ENCODE assay signal across 15 cellular contexts in genomic region chr6:121848523-121849255, GRCh38.
A peak's percentile ranks its signal among the peaks of the same experiment; 100 is the strongest.
DNase-seq lines count a peak whose midpoint lies in the region; ATAC-seq and TF ChIP-seq lines count a peak whose summit lies in the region.
"Had no signal": no experiment of that assay in that cellular context is flagged by ENCODE, and none has a peak within 500 bp of the region (broad histone marks: within the 10 kb centered on the region; RNA-seq: fewer than 3 reads in every experiment).

No MANE protein-coding gene starts in this region.

- no peak overlapping the region; the same call in 1 of the 2 replicates for H3K9ac ChIP-seq in DND-41 (ENCODE audit: low read depth, low read length)

- peak overlapping the region; percentile 34; the same call in 1 of the 2 replicates for H3K4me2 ChIP-seq in DND-41 (ENCODE audit: insufficient read depth, low read length)
- H3K4me2 ChIP-seq in osteoblast (ENCODE audit: insufficient read depth, low read length) = peak overlapping the region; percentile 45

- ATAC-seq in DND-41 (ENCODE audit: insufficient read depth, low read depth) = peak; percentile 13; the same call in 1 of the 3 replicates
- no peak for ATAC-seq in WTC11
- ATAC-seq: mucosa of descending colon had no signal

- no peak overlapping the region for H3K4me3 ChIP-seq in DND-41 (ENCODE audit: low read depth in 1 of 2, low read length in 2 of 2)
- H3K4me3 ChIP-seq in osteoblast (ENCODE audit: insufficient read depth, low read length) = no peak overlapping the region
- H3K4me3 ChIP-seq: MG63, mucosa of descending colon had no signal

- TF ChIP-seq POLR2A in erythroblast (IDR thresholded peaks at IDR 0.05; ENCODE audit: low read length) = no peak

- peaks cover 8% of the 10 kb centered on the region for H3K9me3 Mint-ChIP-seq in WTC11
- H3K9me3 Mint-ChIP-seq: activated CD4-positive, alpha-beta T cell treated with anti-CD3 and anti-CD28 coated beads, Interleukin-2, amount 10 ng/mL, durations not matched to agents 7 days and 5 days had no signal

- H2AFZ ChIP-seq in DND-41 (ENCODE audit: low read depth, low read length) = no peak overlapping the region
- H2AFZ ChIP-seq in osteoblast (ENCODE audit: low read length) = peak overlapping the region; percentile 66

- peaks cover 48% of the 10 kb centered on the region for H3K4me1 Mint-ChIP-seq in WTC11

- no peak overlapping the region for H3K4me3 Mint-ChIP-seq in WTC11
- H3K4me3 Mint-ChIP-seq: activated CD4-positive, alpha-beta T cell treated with anti-CD3 and anti-CD28 coated beads, Interleukin-2, amount 10 ng/mL, durations not matched to agents 7 days and 5 days had no signal

- H3K36me3 ChIP-seq in DND-41 (ENCODE audit: insufficient read depth, low read length) = no peaks in the 10 kb centered on the region
- no peaks in the 10 kb centered on the region for H3K36me3 ChIP-seq in osteoblast (ENCODE audit: insufficient read depth, low read length)
- H3K36me3 ChIP-seq: MG63 had no signal

- no peaks in the 10 kb centered on the region for H4K20me1 ChIP-seq in DND-41 (ENCODE audit: insufficient read depth, low read length)
- no peaks in the 10 kb centered on the region for H4K20me1 ChIP-seq in osteoblast (ENCODE audit: insufficient read depth, low read length)

- H3K27me3 ChIP-seq in DND-41 (ENCODE audit: insufficient read depth, low read length, poor library complexity) = no peaks in the 10 kb centered on the region
- no peaks in the 10 kb centered on the region for H3K27me3 ChIP-seq in osteoblast (ENCODE audit: insufficient read depth, low read length)
- H3K27me3 ChIP-seq: MG63 had no signal

- no peaks in the 10 kb centered on the region for H3K9me3 ChIP-seq in DND-41 (ENCODE audit: insufficient read depth, low read length, severe bottlenecking)
- H3K9me3 ChIP-seq in osteoblast (ENCODE audit: low read depth, low read length) = no peaks in the 10 kb centered on the region
- H3K9me3 ChIP-seq: MG63, mucosa of descending colon had no signal

- CTCF ChIA-PET in WTC11 (lab: Charles Lee) = interaction anchor here (0.5 to 3.5 kb wide), 38 partner anchors 10 to 529 kb away, joined by 3 to 14 read pairs (median 4); partner anchors contain the start of genes GJA1 and TBC1D32

- POLR2A ChIA-PET in WTC11 (lab: Charles Lee) = interaction anchor here (1.1 to 1.6 kb wide), 3 partner anchors 230 to 413 kb away, joined by 3 to 4 read pairs (median 3); partner anchors contain the start of gene GJA1

- TF ChIP-seq CTCF in DND-41 (IDR thresholded peaks at IDR 0.05; ENCODE audit: borderline replicate concordance, extremely low read depth, low read length, poor library complexity, severe bottlenecking) (no peak), WTC11 (IDR thresholded peaks at IDR 0.05) (no peak), osteoblast (IDR thresholded peaks at IDR 0.05; ENCODE audit: extremely low read depth, low read depth, low read length) (no peak)

- peak overlapping the region; percentile 68 for H3K27ac ChIP-seq in DND-41 (ENCODE audit: low read length)
- peak overlapping the region; percentile 68 for H3K27ac ChIP-seq in osteoblast (ENCODE audit: low read depth, low read length)

- H3K4me1 ChIP-seq in DND-41 (ENCODE audit: insufficient read depth, low read length) = peaks cover 25% of the 10 kb centered on the region
- H3K4me1 ChIP-seq in osteoblast (ENCODE audit: insufficient read depth, low read length) = peaks cover 15% of the 10 kb centered on the region

- DNase-seq in DND-41 (no peak), WTC11 (ENCODE audit: low spot score) (no peak), fibroblast of peridontal ligament (ENCODE audit: extremely low read depth) (peak; percentile 32), osteoblast (ENCODE audit: insufficient read length, low spot score, missing footprints) (no peak), MV-4-11 (lab: John Stamatoyannopoulos, UW) (no peak), erythroblast (lab: John Stamatoyannopoulos, UW) (no peak)
- DNase-seq in activated CD4-positive, CD25-positive, alpha-beta regulatory T cell (lab: John Stamatoyannopoulos, UW) = no peak
- DNase-seq in stimulated activated CD4-positive, alpha-beta T cell treated with anti-CD3 and anti-CD28 coated beads, Interleukin-12 subunit alpha, Interleukin-12 subunit beta, amount 100 ng/mL, for 4 hours = no peak
- DNase-seq: activated naive CD4-positive, alpha-beta T cell treated with Interleukin-2 at 50 U/mL for 16 hours; activated T-cell treated with anti-CD3 and anti-CD28 coated beads for 4 hours; NCI-H1930; occipital lobe had no signal

- H3K79me2 ChIP-seq in DND-41 (ENCODE audit: insufficient read depth, low read length) (no peaks in the 10 kb centered on the region), osteoblast (ENCODE audit: insufficient read depth, low read length) (peaks cover 8% of the 10 kb centered on the region)

- H3K27me3 Mint-ChIP-seq in WTC11 (ENCODE audit: low read depth) = no peaks in the 10 kb centered on the region
- H3K27me3 Mint-ChIP-seq: activated CD4-positive, alpha-beta T cell treated with anti-CD3 and anti-CD28 coated beads, Interleukin-2, amount 10 ng/mL, durations not matched to agents 7 days and 5 days had no signal

- peaks cover 3% of the 10 kb centered on the region; the same call in 1 of the 2 replicates for H3K36me3 Mint-ChIP-seq in WTC11

- H3K27ac Mint-ChIP-seq in WTC11 = peak overlapping the region; percentile 54; the same call in 1 of the 2 replicates
- H3K27ac Mint-ChIP-seq: activated CD4-positive, alpha-beta T cell treated with anti-CD3 and anti-CD28 coated beads, Interleukin-2, amount 10 ng/mL, durations not matched to agents 7 days and 5 days had no signal

TF ChIP-seq in WTC11, 78 proteins besides CTCF, POLR2A, EP300 and RAD21 (continues in another document):
- TF ChIP-seq ZNF219 (CRISPR knock-in tag; IDR thresholded peaks at IDR 0.05; ENCODE audit: borderline replicate concordance) = no peak
- TF ChIP-seq JUN (CRISPR knock-in tag; IDR thresholded peaks at IDR 0.05) = no peak
- no peak for TF ChIP-seq ETV6 (CRISPR knock-in tag; IDR thresholded peaks at IDR 0.05)
- no peak for TF ChIP-seq RELA (CRISPR knock-in tag; IDR thresholded peaks at IDR 0.05; ENCODE audit: borderline replicate concordance)
- TF ChIP-seq NFYB (CRISPR knock-in tag; conservative IDR thresholded peaks at IDR 0.05; ENCODE audit: low read depth) = no peak
- TF ChIP-seq, protein P1, sequence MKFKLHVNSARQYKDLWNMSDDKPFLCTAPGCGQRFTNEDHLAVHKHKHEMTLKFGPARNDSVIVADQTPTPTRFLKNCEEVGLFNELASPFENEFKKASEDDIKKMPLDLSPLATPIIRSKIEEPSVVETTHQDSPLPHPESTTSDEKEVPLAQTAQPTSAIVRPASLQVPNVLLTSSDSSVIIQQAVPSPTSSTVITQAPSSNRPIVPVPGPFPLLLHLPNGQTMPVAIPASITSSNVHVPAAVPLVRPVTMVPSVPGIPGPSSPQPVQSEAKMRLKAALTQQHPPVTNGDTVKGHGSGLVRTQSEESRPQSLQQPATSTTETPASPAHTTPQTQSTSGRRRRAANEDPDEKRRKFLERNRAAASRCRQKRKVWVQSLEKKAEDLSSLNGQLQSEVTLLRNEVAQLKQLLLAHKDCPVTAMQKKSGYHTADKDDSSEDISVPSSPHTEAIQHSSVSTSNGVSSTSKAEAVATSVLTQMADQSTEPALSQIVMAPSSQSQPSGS (CRISPR knock-in tag; IDR thresholded peaks at IDR 0.05; ENCODE audit: borderline replicate concordance, low read depth) = no peak
- TF ChIP-seq, protein P2, sequence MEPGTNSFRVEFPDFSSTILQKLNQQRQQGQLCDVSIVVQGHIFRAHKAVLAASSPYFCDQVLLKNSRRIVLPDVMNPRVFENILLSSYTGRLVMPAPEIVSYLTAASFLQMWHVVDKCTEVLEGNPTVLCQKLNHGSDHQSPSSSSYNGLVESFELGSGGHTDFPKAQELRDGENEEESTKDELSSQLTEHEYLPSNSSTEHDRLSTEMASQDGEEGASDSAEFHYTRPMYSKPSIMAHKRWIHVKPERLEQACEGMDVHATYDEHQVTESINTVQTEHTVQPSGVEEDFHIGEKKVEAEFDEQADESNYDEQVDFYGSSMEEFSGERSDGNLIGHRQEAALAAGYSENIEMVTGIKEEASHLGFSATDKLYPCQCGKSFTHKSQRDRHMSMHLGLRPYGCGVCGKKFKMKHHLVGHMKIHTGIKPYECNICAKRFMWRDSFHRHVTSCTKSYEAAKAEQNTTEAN (CRISPR knock-in tag; IDR thresholded peaks at IDR 0.05) = no peak
- TF ChIP-seq TCF7 (CRISPR knock-in tag; IDR thresholded peaks at IDR 0.05; ENCODE audit: low read depth) = no peak
- no peak for TF ChIP-seq ZNF671 (CRISPR knock-in tag; IDR thresholded peaks at IDR 0.05)
- no peak for TF ChIP-seq SMAD3 (CRISPR knock-in tag; IDR thresholded peaks at IDR 0.05; ENCODE audit: borderline replicate concordance)
- no peak for TF ChIP-seq HMGA2 (CRISPR knock-in tag; IDR thresholded peaks at IDR 0.05)
- TF ChIP-seq IRF1 (CRISPR knock-in tag; IDR thresholded peaks at IDR 0.05) = no peak
- TF ChIP-seq ZNF281 (CRISPR knock-in tag; IDR thresholded peaks at IDR 0.05) = no peak
